In genomic region chr15:101498076-101498730, GRCh38 we compare ENCODE assay signal across 19 cellular contexts. TPM values are rescaled to one million over a fixed set of nuclear protein-coding genes. Genes with fewer than 3 reads are reported as not detected.
DNase-seq lines count a peak whose midpoint lies in the region; ATAC-seq and TF ChIP-seq lines count a peak whose summit lies in the region.
"Had no signal": no experiment of that assay in that cellular context is flagged by ENCODE, and none has a peak within 500 bp of the region (broad histone marks: within the 10 kb centered on the region; RNA-seq: fewer than 3 reads in every experiment).

No MANE protein-coding gene starts in this region.

- peak overlapping the region; percentile 54 for H3K27ac ChIP-seq in BLaER1
- 0 out of 2 replicates have a peak overlapping the region, but pooled peaks have one; percentile 4 for H3K27ac ChIP-seq in DND-41 (ENCODE audit: low read length)

- no peaks in the 10 kb centered on the region for H4K20me1 ChIP-seq in BLaER1
- 0 out of 2 replicates have a peak, but pooled peaks cover 2% of the 10 kb centered on the region for H4K20me1 ChIP-seq in DND-41 (ENCODE audit: insufficient read depth, low read length)

- H3K4me2 ChIP-seq in BLaER1, result peak overlapping the region; percentile 86
- H3K4me2 ChIP-seq in DND-41 (ENCODE audit: insufficient read depth, low read length), result no peak overlapping the region

- peaks cover 60% of the 10 kb centered on the region for H3K27me3 Mint-ChIP-seq in T-helper 17 cell

- H3K27me3 ChIP-seq in BLaER1 (no peaks in the 10 kb centered on the region), DND-41 (ENCODE audit: insufficient read depth, low read length, poor library complexity) (no peaks in the 10 kb centered on the region)

- H3K9me3 ChIP-seq in BLaER1 (no peaks in the 10 kb centered on the region), DND-41 (ENCODE audit: insufficient read depth, low read length, severe bottlenecking) (no peaks in the 10 kb centered on the region), T-helper 17 cell (ENCODE audit: control insufficient read depth, low read length, poor library complexity, severe bottlenecking) (no peaks in the 10 kb centered on the region)

- intact Hi-C loops in left colon (cut with DNase I, micrococcal nuclease), result no loop called here

- no peaks in the 10 kb centered on the region for H3K36me3 ChIP-seq in BLaER1
- no peaks in the 10 kb centered on the region for H3K36me3 ChIP-seq in DND-41 (ENCODE audit: insufficient read depth, low read length)

- no peak overlapping the region for H2AFZ ChIP-seq in DND-41 (ENCODE audit: low read depth, low read length)

- peak overlapping the region; percentile 34; the same call in 1 of the 2 replicates for H3K9ac ChIP-seq in BLaER1
- H3K9ac ChIP-seq in DND-41 (ENCODE audit: low read depth, low read length), result no peak overlapping the region

- peaks cover 24% of the 10 kb centered on the region for H3K4me1 Mint-ChIP-seq in T-helper 17 cell

- ATAC-seq in DND-41 (ENCODE audit: insufficient read depth, low read depth) (no peak), T-helper 17 cell (no peak), left colon (peak; percentile 4)
- ATAC-seq: GM12878, HCT116, Panc1 had no signal

- peaks cover 18% of the 10 kb centered on the region for H3K36me3 Mint-ChIP-seq in T-helper 17 cell (ENCODE audit: low read depth)

- H3K27ac Mint-ChIP-seq in T-helper 17 cell, result peak overlapping the region; percentile 47
- H3K27ac Mint-ChIP-seq: CD4-positive, alpha-beta T cell had no signal

- TF ChIP-seq CTCF in DND-41 (IDR thresholded peaks at IDR 0.05; ENCODE audit: borderline replicate concordance, extremely low read depth, low read length, poor library complexity, severe bottlenecking), result no peak

- no peaks in the 10 kb centered on the region for H3K79me2 ChIP-seq in DND-41 (ENCODE audit: insufficient read depth, low read length)

- H3K4me3 Mint-ChIP-seq in T-helper 17 cell, result no peak overlapping the region
- H3K4me3 Mint-ChIP-seq: CD4-positive, alpha-beta T cell had no signal

- H3K4me1 ChIP-seq in BLaER1 (peaks cover 89% of the 10 kb centered on the region), DND-41 (ENCODE audit: insufficient read depth, low read length) (peaks cover 27% of the 10 kb centered on the region)

- H3K4me3 ChIP-seq in BLaER1, result no peak overlapping the region
- H3K4me3 ChIP-seq in DND-41 (ENCODE audit: low read depth in 1 of 2, low read length in 2 of 2), result no peak overlapping the region
- H3K4me3 ChIP-seq: GM12878 had no signal

- DNase-seq in DND-41, result no peak
- DNase-seq in T-helper 17 cell, result no peak
- DNase-seq in left colon, result no peak
- no peak for DNase-seq in GM03348 (ENCODE audit: low spot score)
- DNase-seq in NCI-H1048 (lab: John Stamatoyannopoulos, UW), result no peak
- no peak for DNase-seq in DMS 273 treated with DMSO at 0.1 percent for 48 hours (lab: John Stamatoyannopoulos, UW)
- no peak for DNase-seq in NCI-H446 (lab: John Stamatoyannopoulos, UW)
- DNase-seq: AML-193; Calu3; CD4-positive, alpha-beta T cell; KG1; NCI-H1092; NCI-H146; NCI-H2081; NCI-H510A treated with DMSO at 0.1 percent for 48 hours had no signal

RNA-seq across cellular contexts. Expression of gene PCSK6, which starts 8.7 kb away (rescaled TPM):
- 10 to 100 TPM in 1 of 2 donors, 1 to 10 TPM in 1; 1.9 to 27.8 TPM for total RNA-seq in T-helper 17 cell
- total RNA-seq in left colon, result 10 to 100 TPM; 36.4 to 66.2 TPM
